Comparison of ENCODE assay signal across 16 cellular contexts in genomic region chr15:50416920-50417319, GRCh38. TPM values are rescaled to one million over a fixed set of nuclear protein-coding genes. Genes with fewer than 3 reads are reported as not detected.
DNase-seq lines count a peak whose midpoint lies in the region; FAIRE-seq and TF ChIP-seq lines count a peak whose summit lies in the region.
"Had no signal": no experiment of that assay in that cellular context is flagged by ENCODE, and none has a peak within 500 bp of the region (broad histone marks: within the 10 kb centered on the region; RNA-seq: fewer than 3 reads in every experiment).

No MANE protein-coding gene starts in this region.

- H3K36me3 Mint-ChIP-seq in H9 (ENCODE audit: insufficient read depth in 1 of 3, low read depth in 3 of 3) (no peaks in the 10 kb centered on the region), astrocyte (ENCODE audit: low read depth, unreplicated experiment) (no peaks in the 10 kb centered on the region)

- H4K8ac ChIP-seq in H9 (replicated peaks; ENCODE audit: insufficient read length, low read depth, low read length), result no peak overlapping the region

- H3K4me1 Mint-ChIP-seq in H9 (peaks cover 0 to 3% of the 10 kb centered on the region in 2 experiments; a peak in 1 of 4 replicates), astrocyte (ENCODE audit: low read depth, unreplicated experiment) (no peaks in the 10 kb centered on the region)

- H3K23me2 ChIP-seq in H9 (ENCODE audit: insufficient read length, low read depth, low read length, poor library complexity, severe bottlenecking), result no peaks in the 10 kb centered on the region

- no peak overlapping the region for H2BK12ac ChIP-seq in H9 (ENCODE audit: insufficient read length, low read depth, low read length)

- no peak overlapping the region for H3K4me3 ChIP-seq in astrocyte (ENCODE audit: insufficient read depth, low read depth, low read length)
- H3K4me3 ChIP-seq: GM23248 had no signal

- H3K14ac ChIP-seq in H9 (ENCODE audit: insufficient read depth, low read length), result no peak overlapping the region

- no CpG with 5 or more reads among the region's 2 CpGs for WGBS in H9 (ENCODE audit: extremely low coverage, insufficient read length, low lambda C conversion rate)

- H3K9me3 Mint-ChIP-seq in H9 (no peaks in the 10 kb centered on the region), astrocyte (ENCODE audit: unreplicated experiment) (no peaks in the 10 kb centered on the region)
- H3K9me3 Mint-ChIP-seq: CD4-positive, alpha-beta T cell had no signal

- H2BK5ac ChIP-seq in H9 (ENCODE audit: insufficient read length, low read length), result no peak overlapping the region

- no peak overlapping the region for H3K4me3 Mint-ChIP-seq in H9
- no peak overlapping the region for H3K4me3 Mint-ChIP-seq in astrocyte (ENCODE audit: unreplicated experiment)
- H3K4me3 Mint-ChIP-seq: CD4-positive, alpha-beta T cell had no signal

- TF ChIP-seq CTCF in H9 (conservative IDR thresholded peaks at IDR 0.05) (no peak), astrocyte (IDR thresholded peaks at IDR 0.05; ENCODE audit: insufficient read depth, low read depth, low read length) (no peak)

- no peak overlapping the region for H2BK20ac ChIP-seq in H9 (ENCODE audit: low read depth, low read length, poor library complexity, severe bottlenecking)

- H3K4me1 ChIP-seq in H9 (ENCODE audit: insufficient read depth, low read length), result no peaks in the 10 kb centered on the region
- H3K4me1 ChIP-seq in astrocyte (ENCODE audit: insufficient read depth, low read length), result no peaks in the 10 kb centered on the region
- H3K4me1 ChIP-seq: Caco-2 had no signal

- no peak overlapping the region for H4K5ac ChIP-seq in H9 (ENCODE audit: insufficient read length, low read depth, low read length)

- H3K56ac ChIP-seq in H9 (ENCODE audit: insufficient read length, low read depth, low read length), result no peak overlapping the region

- no peaks in the 10 kb centered on the region for H3K79me1 ChIP-seq in H9 (ENCODE audit: insufficient read depth, low read depth, low read length, poor library complexity, severe bottlenecking)

- H2AFZ ChIP-seq in H9 (ENCODE audit: low read length), result no peak overlapping the region
- H2AFZ ChIP-seq in astrocyte (ENCODE audit: low read depth, low read length), result no peak overlapping the region
- H2AFZ ChIP-seq: GM23248 had no signal

- no peak overlapping the region for H3K27ac Mint-ChIP-seq in H9
- H3K27ac Mint-ChIP-seq in astrocyte (ENCODE audit: unreplicated experiment), result peak overlapping the region; percentile 20
- H3K27ac Mint-ChIP-seq: CD4-positive, alpha-beta T cell had no signal

- no peak overlapping the region for H3K27ac ChIP-seq in H9 (ENCODE audit: insufficient read length, low read depth, low read length)
- no peak overlapping the region for H3K27ac ChIP-seq in astrocyte (ENCODE audit: low read depth, low read length)
- H3K27ac ChIP-seq: GM23248 had no signal

- H3K4ac ChIP-seq in H9 (ENCODE audit: low read depth, low read length), result no peak overlapping the region

- H3T11ph ChIP-seq in H9 (ENCODE audit: low read length), result no peak overlapping the region

- H3K23ac ChIP-seq in H9 (ENCODE audit: insufficient read length, low read depth, low read length), result peak overlapping the region; percentile 76

- no peak for FAIRE-seq in astrocyte (lab: Jason Lieb, UNC)
- FAIRE-seq: D721Med, G401.6, GM12891, GM19239, H54 had no signal

- H3K4me2 ChIP-seq in H9 (ENCODE audit: insufficient read depth, insufficient read length, low read length) (no peak overlapping the region), astrocyte (ENCODE audit: low read length) (no peak overlapping the region)

- H3K9ac ChIP-seq in H9 (ENCODE audit: extremely low read depth, insufficient read length, low read length) (no peak overlapping the region), astrocyte (ENCODE audit: low read length) (no peak overlapping the region)
- H3K9ac ChIP-seq: GM23248 had no signal

- H4K20me1 ChIP-seq in H9 (ENCODE audit: control insufficient read depth, insufficient read depth, insufficient read length) (no peaks in the 10 kb centered on the region), astrocyte (ENCODE audit: insufficient read depth, low read length) (no peaks in the 10 kb centered on the region)

- H3K9me3 ChIP-seq in H9 (ENCODE audit: control insufficient read depth, low read depth, low read length), result no peaks in the 10 kb centered on the region
- no peaks in the 10 kb centered on the region for H3K9me3 ChIP-seq in astrocyte (ENCODE audit: insufficient read depth, low read depth, low read length)
- H3K9me3 ChIP-seq: BE2C, Caco-2 had no signal

- H2AK5ac ChIP-seq in H9 (ENCODE audit: insufficient read length, low read length), result no peak overlapping the region

- H3K79me2 ChIP-seq in H9 (ENCODE audit: insufficient read depth, low read length), result no peaks in the 10 kb centered on the region
- H3K79me2 ChIP-seq in astrocyte (ENCODE audit: insufficient read depth, low read length), result no peaks in the 10 kb centered on the region

- H3K36me3 ChIP-seq in astrocyte (ENCODE audit: insufficient read depth, low read length), result no peaks in the 10 kb centered on the region
- H3K36me3 ChIP-seq: BE2C had no signal

- no peaks in the 10 kb centered on the region for H3K27me3 ChIP-seq in H9 (ENCODE audit: insufficient read depth, low read length)
- H3K27me3 ChIP-seq in astrocyte (ENCODE audit: insufficient read depth, low read length), result no peaks in the 10 kb centered on the region
- H3K27me3 ChIP-seq: BE2C had no signal

- no peak overlapping the region for H4K91ac ChIP-seq in H9 (ENCODE audit: insufficient read length, low read depth, low read length)

- no peak overlapping the region for H3K18ac ChIP-seq in H9 (ENCODE audit: insufficient read length, low read depth, low read length)

- DNase-seq in Ammon's horn (ENCODE audit: low spot score) (peak; percentile 50), H9 (no peak), astrocyte (ENCODE audit: low read depth) (no peak), putamen (ENCODE audit: low spot score) (peak; percentile 42), T1000 (lab: John Stamatoyannopoulos, UW) (no peak), NCI-H69 (lab: John Stamatoyannopoulos, UW) (no peak)
- DNase-seq: BE2C; C1 segment of cervical spinal cord; Caco-2; CD4-positive, alpha-beta T cell; GM23248 had no signal

- H3K27me3 Mint-ChIP-seq in H9 (ENCODE audit: low read depth) (no peaks in the 10 kb centered on the region; the same call in 1 of the 2 replicates), astrocyte (ENCODE audit: low read depth, unreplicated experiment) (peaks cover 3% of the 10 kb centered on the region)
- H3K27me3 Mint-ChIP-seq: CD4-positive, alpha-beta T cell had no signal

- H2BK15ac ChIP-seq in H9 (ENCODE audit: low read depth, low read length), result no peak overlapping the region

- H2BK120ac ChIP-seq in H9 (ENCODE audit: low read depth, low read length, poor library complexity, severe bottlenecking), result no peak overlapping the region

RNA-seq across cellular contexts. Expression of gene USP8, which starts 7.3 kb away (rescaled TPM):
- total RNA-seq in H9 (2021), result 64.4 and 67.1 TPM in 2 replicates
- 54.5 and 65.9 TPM in 2 replicates for total RNA-seq in astrocyte

Comparison
In these comparisons a context has a peak if more than half of its experiments do, and no peak if none do; other contexts are left out.
1. DNase-seq: peak in Ammon's horn (single experiment) and putamen (single experiment); none in H9 (single experiment), astrocyte (single experiment), T1000 (single experiment) and NCI-H69 (single experiment).